30 cellular contexts compared by ENCODE assay signal in the genomic region with DNA sequence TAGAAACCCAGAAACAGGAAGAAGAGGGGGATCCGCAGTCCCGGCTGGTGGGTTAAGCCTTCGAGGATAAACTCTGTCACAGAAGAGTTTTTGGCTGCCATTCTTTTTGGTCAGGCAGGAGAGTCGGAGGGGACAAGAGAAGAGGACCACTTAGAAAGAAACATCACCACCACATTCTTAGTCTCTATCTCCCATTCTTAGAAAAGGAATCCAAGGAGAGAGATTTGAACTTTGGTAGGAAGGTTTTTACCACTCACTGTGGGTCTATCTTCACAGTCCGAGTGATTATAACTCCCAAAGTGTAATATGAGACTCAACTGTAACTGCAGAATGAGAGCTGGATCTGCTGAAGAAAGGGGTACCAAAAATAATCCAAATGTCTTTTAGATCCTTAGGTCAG. TPM values are rescaled to one million over a fixed set of nuclear protein-coding genes. Genes with fewer than 3 reads are reported as not detected.
"Had no signal": no experiment of that assay in that cellular context is flagged by ENCODE, and none has a peak within 500 bp of the region (broad histone marks: within the 10 kb centered on the region; RNA-seq: fewer than 3 reads in every experiment).

A gene with protein sequence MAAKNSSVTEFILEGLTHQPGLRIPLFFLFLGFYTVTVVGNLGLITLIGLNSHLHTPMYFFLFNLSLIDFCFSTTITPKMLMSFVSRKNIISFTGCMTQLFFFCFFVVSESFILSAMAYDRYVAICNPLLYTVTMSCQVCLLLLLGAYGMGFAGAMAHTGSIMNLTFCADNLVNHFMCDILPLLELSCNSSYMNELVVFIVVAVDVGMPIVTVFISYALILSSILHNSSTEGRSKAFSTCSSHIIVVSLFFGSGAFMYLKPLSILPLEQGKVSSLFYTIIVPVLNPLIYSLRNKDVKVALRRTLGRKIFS (minus strand): TSS at position 101 of the 400 bp plus-strand sequence. CDS start 0 bp downstream, at position 101.

- H3K27me3 ChIP-seq: Peyer's patch, SJSA1 had no signal

- H3K9me2 ChIP-seq: SK-N-SH had no signal

- DNase-seq: Karpas-422, MM.1S, NCI-H1092, NCI-H1105, NCI-H1417 treated with DMSO at 0.1 percent for 48 hours, NCI-H1436 treated with DMSO at 0.1 percent for 48 hours, NCI-H1694 treated with DMSO at 0.1 percent for 48 hours, NCI-H187 treated with DMSO at 0.1 percent for 48 hours, NCI-H2029, NCI-H2081, NCI-H2171 treated with DMSO at 0.1 percent for 48 hours, NCI-H2227 treated with DMSO at 0.1 percent for 48 hours, NCI-H345, NCI-H446, NCI-H510A treated with DMSO at 0.1 percent for 48 hours, NCI-H524 treated with DMSO at 0.1 percent for 48 hours, NCI-H526 treated with DMSO at 0.1 percent for 48 hours, NCI-H82, Peyer's patch, Right ventricle myocardium superior, RPMI8226, SHP77 treated with DMSO at 0.1 percent for 48 hours, SK-N-SH, SW 1271 had no signal

- H3K27ac ChIP-seq: KMS-11, Peyer's patch, SJSA1 had no signal

- H3K9me3 ChIP-seq: Peyer's patch, SJSA1, SK-N-SH had no signal

- H3K4me1 ChIP-seq: Peyer's patch, SJSA1 had no signal

- H3K9ac ChIP-seq: KMS-11, SK-N-SH had no signal

- H3K36me3 ChIP-seq: Peyer's patch, SJSA1 had no signal

- H3K4me2 ChIP-seq: KMS-11, SK-N-SH had no signal

- H3K4me3 ChIP-seq: Peyer's patch, SJSA1 had no signal

RNA-seq across cellular contexts. Expression of the gene that starts here (rescaled TPM):
- total RNA-seq: LHCN-M2, MCF 10A, NCI-H460, OCI-LY7, Peyer's patch, Right ventricle myocardium superior, SJSA1 had no signal
- polyA plus RNA-seq: SK-N-SH had no signal
